In genomic region chr9:4424038-4424437, GRCh38 we compare ENCODE assay signal across 26 cellular contexts.
"Had no signal": no experiment of that assay in that cellular context is flagged by ENCODE, and none has a peak within 500 bp of the region (broad histone marks: within the 10 kb centered on the region; RNA-seq: fewer than 3 reads in every experiment).

No MANE protein-coding gene starts in this region.

- H3K4me3 Mint-ChIP-seq: naive thymus-derived CD8-positive, alpha-beta T cell; nephron; neural crest cell; stimulated activated effector memory CD8-positive, alpha-beta T cell treated with anti-CD3 and anti-CD28 coated beads, Interleukin-12 subunit alpha, Interleukin-12 subunit beta, amount 100 ng/mL, for 72 hours; stimulated activated naive CD8-positive, alpha-beta T cell treated with anti-CD3 and anti-CD28 coated beads, Interleukin-15, amount 100 ng/mL, for 72 hours; type B pancreatic cell had no signal

- H3K4me3 ChIP-seq: hepatocyte, lower lobe of right lung, pancreas, prostate gland, sigmoid colon, spleen, tibial nerve, uterus had no signal

- H3K27me3 ChIP-seq: hepatocyte, pancreas, sigmoid colon, spleen, tibial nerve, uterus had no signal

- H3K36me3 ChIP-seq: lower lobe of right lung, pancreas, prostate gland, sigmoid colon, spleen, tibial nerve, uterus had no signal

- H3K4me2 ChIP-seq: hepatocyte had no signal

- ATAC-seq: left ventricle myocardium superior; lower lobe of right lung; naive thymus-derived CD8-positive, alpha-beta T cell; pancreas; stimulated activated effector memory CD8-positive, alpha-beta T cell treated with anti-CD3 and anti-CD28 coated beads, Interleukin-12 subunit alpha, Interleukin-12 subunit beta, amount 100 ng/mL, for 72 hours; stimulated activated naive CD8-positive, alpha-beta T cell treated with anti-CD3 and anti-CD28 coated beads, Interleukin-15, amount 100 ng/mL, for 72 hours had no signal

- H3K9me3 Mint-ChIP-seq: naive thymus-derived CD8-positive, alpha-beta T cell; nephron; neural crest cell; stimulated activated effector memory CD8-positive, alpha-beta T cell treated with anti-CD3 and anti-CD28 coated beads, Interleukin-12 subunit alpha, Interleukin-12 subunit beta, amount 100 ng/mL, for 72 hours; stimulated activated naive CD8-positive, alpha-beta T cell treated with anti-CD3 and anti-CD28 coated beads, Interleukin-15, amount 100 ng/mL, for 72 hours had no signal

- FAIRE-seq: pancreas, small intestine had no signal

- DNase-seq: islet precursor cell; left ventricle myocardium superior; lower lobe of right lung; mammary epithelial cell; mesenchymal stem cell; naive thymus-derived CD8-positive, alpha-beta T cell; nucleus accumbens; pancreas; posterior cingulate gyrus; retina; right cardiac atrium; sigmoid colon; small intestine; spleen; stimulated activated CD4-positive, alpha-beta T cell treated with anti-CD3 and anti-CD28 coated beads, Interleukin-4, amount 100 ng/mL, for 24 hours; stimulated activated naive CD4-positive, alpha-beta T cell; stimulated activated naive CD8-positive, alpha-beta T cell treated with anti-CD3 and anti-CD28 coated beads, Interleukin-15, amount 100 ng/mL, for 72 hours; substantia nigra; uterus had no signal

- H3K27me3 Mint-ChIP-seq: stimulated activated naive CD8-positive, alpha-beta T cell treated with anti-CD3 and anti-CD28 coated beads, Interleukin-15, amount 100 ng/mL, for 72 hours had no signal

- H3K27ac Mint-ChIP-seq: nephron; stimulated activated effector memory CD8-positive, alpha-beta T cell treated with anti-CD3 and anti-CD28 coated beads, Interleukin-12 subunit alpha, Interleukin-12 subunit beta, amount 100 ng/mL, for 72 hours; stimulated activated naive CD8-positive, alpha-beta T cell treated with anti-CD3 and anti-CD28 coated beads, Interleukin-15, amount 100 ng/mL, for 72 hours; type B pancreatic cell had no signal

- H2AFZ ChIP-seq: hepatocyte had no signal

- H3K79me2 ChIP-seq: hepatocyte had no signal

- H3K4me1 Mint-ChIP-seq: nephron, neural crest cell had no signal

- H3K4me1 ChIP-seq: pancreas, prostate gland, sigmoid colon, spleen, tibial nerve, uterus had no signal

- H3K27ac ChIP-seq: hepatocyte, lower lobe of right lung, pancreas, prostate gland, sigmoid colon, spleen, tibial nerve, uterus had no signal

- H3K36me3 Mint-ChIP-seq: naive thymus-derived CD8-positive, alpha-beta T cell; stimulated activated effector memory CD8-positive, alpha-beta T cell treated with anti-CD3 and anti-CD28 coated beads, Interleukin-12 subunit alpha, Interleukin-12 subunit beta, amount 100 ng/mL, for 72 hours; type B pancreatic cell had no signal

- H3K9me3 ChIP-seq: lower lobe of right lung, pancreas, prostate gland, sigmoid colon, spleen, tibial nerve, uterus had no signal
